Comparison of ENCODE assay signal across 8 cellular contexts in the genomic region with DNA sequence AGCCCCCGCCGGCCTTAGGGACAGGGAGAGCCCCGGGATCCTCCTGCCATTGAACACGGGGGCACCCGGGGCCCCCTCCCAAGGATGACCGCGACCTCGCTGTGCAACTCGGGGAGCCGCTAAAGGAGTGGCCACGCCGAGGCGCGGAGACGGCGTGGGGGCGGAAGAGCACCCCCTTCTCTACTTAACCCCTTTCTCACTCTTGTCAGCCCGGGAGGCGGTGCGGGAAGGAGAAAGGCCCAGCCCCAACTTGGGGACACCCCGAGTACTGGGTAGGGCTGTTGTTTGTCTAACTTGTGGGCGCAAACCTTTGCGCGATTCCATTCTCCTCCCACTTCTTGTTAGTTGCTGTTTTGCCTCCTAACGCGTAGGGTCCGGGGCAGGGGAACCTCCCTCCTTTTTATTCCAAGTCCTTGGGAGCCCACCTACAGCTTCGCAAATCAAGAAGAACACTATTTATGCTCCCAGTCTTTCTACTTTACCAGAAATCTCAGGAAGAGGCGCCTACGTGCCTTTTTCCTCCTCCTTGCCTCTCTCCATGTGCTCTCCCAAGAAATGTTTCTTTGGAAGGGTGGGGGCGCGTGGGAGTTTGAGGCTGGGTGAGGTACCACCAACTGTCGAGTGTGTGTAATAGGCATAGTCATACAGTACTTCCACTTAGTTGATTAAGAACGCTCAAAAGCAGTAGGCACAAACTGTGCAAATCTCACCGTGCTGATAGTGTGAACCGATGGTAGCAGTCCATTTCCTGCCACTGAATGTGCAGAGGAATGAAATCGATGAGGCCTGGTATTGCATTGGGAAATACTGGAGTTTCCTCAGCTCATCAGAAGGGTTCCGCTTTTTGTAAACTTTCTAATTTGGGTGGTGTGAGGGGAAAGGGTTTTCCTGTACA. TPM values are rescaled to one million over a fixed set of nuclear protein-coding genes. Genes with fewer than 3 reads are reported as not detected.
DNase-seq lines count a peak whose midpoint lies in the region; ATAC-seq and TF ChIP-seq lines count a peak whose summit lies in the region.

No MANE protein-coding gene starts in this region.

- no CpG with 5 or more reads among the region's 38 CpGs for WGBS in neuronal stem cell (ENCODE audit: extremely low coverage in 2 of 2, insufficient read length in 2 of 2, insufficient replicate concordance in 1 of 2), 2 donors

- no peaks in the 10 kb centered on the region for H3K36me3 ChIP-seq in neuronal stem cell (replicated peaks in 1 of 2; ENCODE audit: control insufficient read depth in 2 of 2, insufficient read depth in 2 of 2, low read length in 2 of 2)

- H3K4me3 Mint-ChIP-seq in HFFc6: peak overlapping the region; percentile 96
- H3K4me3 Mint-ChIP-seq in activated T-cell treated with anti-CD3 and anti-CD28 coated beads, Interleukin-2, amount 50 U/mL, for 72 hours: peak overlapping the region; percentile 97 to 98
- H3K4me3 Mint-ChIP-seq in type B pancreatic cell: peak overlapping the region; percentile 98

- no peak overlapping the region for H2AK5ac ChIP-seq in neuronal stem cell (ENCODE audit: low read depth, low read length)

- no peak overlapping the region for H2BK5ac ChIP-seq in neuronal stem cell (ENCODE audit: low read length)

- H3K14ac ChIP-seq in neuronal stem cell (ENCODE audit: low read length): no peak overlapping the region

- H3K79me1 ChIP-seq in neuronal stem cell (ENCODE audit: low read depth, low read length): no peaks in the 10 kb centered on the region

- no peak overlapping the region for H4K91ac ChIP-seq in neuronal stem cell (ENCODE audit: low read depth, low read length, poor library complexity)

- H3K27ac Mint-ChIP-seq in HFFc6 (peak overlapping the region; percentile 91), type B pancreatic cell (peak overlapping the region; percentile 88)
- H3K27ac Mint-ChIP-seq in activated T-cell treated with anti-CD3 and anti-CD28 coated beads, Interleukin-2, amount 50 U/mL, for 72 hours: peak overlapping the region; percentile 93

- peak overlapping the region; percentile 73 for H3K4me2 ChIP-seq in neuronal stem cell (ENCODE audit: insufficient read depth, low read length, poor library complexity, severe bottlenecking)

- no peaks in the 10 kb centered on the region for H3K9me3 ChIP-seq in neuronal stem cell (replicated peaks in 1 of 2; ENCODE audit: control insufficient read depth in 2 of 2, insufficient read depth in 1 of 2, low read depth in 1 of 2, low read length in 2 of 2)

- H3K27ac ChIP-seq in neuronal stem cell (replicated peaks; ENCODE audit: low read length): no peak overlapping the region

- TF ChIP-seq CTCF in GM12865 (IDR thresholded peaks at IDR 0.05; ENCODE audit: insufficient read depth, low read depth, low read length, missing control alignments) (no peak), HFFc6 (IDR thresholded peaks at IDR 0.05) (no peak), fibroblast of the aortic adventitia (IDR thresholded peaks at IDR 0.05; ENCODE audit: insufficient read depth, low read length) (no peak), type B pancreatic cell (conservative IDR thresholded peaks at IDR 0.05) (no peak)

- ATAC-seq in activated T-cell treated with anti-CD3 and anti-CD28 coated beads, Interleukin-2, amount 50 U/mL, for 72 hours (replicated peaks in 1 of 2): peak; percentile 65 to 75

- peak overlapping the region; percentile 77 for H3K4me3 ChIP-seq in GM12865 (ENCODE audit: low read depth, low read length)
- peak overlapping the region; percentile 74 for H3K4me3 ChIP-seq in fibroblast of the aortic adventitia (ENCODE audit: low read depth, low read length)
- peak overlapping the region; percentile 45 to 86 for H3K4me3 ChIP-seq in neuronal stem cell (ENCODE audit: low read length in 2 of 2)

- H3K4ac ChIP-seq in neuronal stem cell (ENCODE audit: low read length): no peak overlapping the region

- H3K9me3 Mint-ChIP-seq in HFFc6 (no peaks in the 10 kb centered on the region), type B pancreatic cell (no peaks in the 10 kb centered on the region)
- no peaks in the 10 kb centered on the region for H3K9me3 Mint-ChIP-seq in activated T-cell treated with anti-CD3 and anti-CD28 coated beads, Interleukin-2, amount 50 U/mL, for 72 hours

- H2BK15ac ChIP-seq in neuronal stem cell (ENCODE audit: low read length): no peak overlapping the region

- H3K23ac ChIP-seq in neuronal stem cell (ENCODE audit: low read depth, low read length, poor library complexity): no peak overlapping the region

- H3K18ac ChIP-seq in neuronal stem cell (ENCODE audit: low read length): peak overlapping the region; percentile 85

- peak; percentile 58 for DNase-seq in GM12865 (ENCODE audit: low read depth)
- DNase-seq in HFFc6: peak; percentile 29
- peak; percentile 11 for DNase-seq in NCI-H446 treated with DMSO at 0.1 percent for 48 hours (lab: John Stamatoyannopoulos, UW)
- DNase-seq in activated T-cell treated with anti-CD3 and anti-CD28 coated beads, Interleukin-2, amount 50 U/mL, for 72 hours: peak; percentile 39 to 54
- peak; percentile 55 for DNase-seq in fibroblast of the aortic adventitia (ENCODE audit: low read depth)
- no peak for DNase-seq in neuronal stem cell (ENCODE audit: low spot score)
- peak; percentile 69 for DNase-seq in type B pancreatic cell (ENCODE audit: extremely low spot score, unreplicated experiment)
- no peak for DNase-seq in NCI-H748 treated with DMSO at 0.1 percent for 48 hours (lab: John Stamatoyannopoulos, UW)

- no peak overlapping the region for H4K8ac ChIP-seq in neuronal stem cell (ENCODE audit: low read depth, low read length)

- no peaks in the 10 kb centered on the region for H3K4me1 ChIP-seq in neuronal stem cell (ENCODE audit: control insufficient read depth in 2 of 2, insufficient read depth in 1 of 2, low read depth in 1 of 2, low read length in 2 of 2)

- H2BK12ac ChIP-seq in neuronal stem cell (ENCODE audit: low read length): no peak overlapping the region

- H3K36me3 Mint-ChIP-seq in HFFc6 (ENCODE audit: low read depth): peaks cover 6% of the 10 kb centered on the region; the same call in 1 of the 2 replicates
- peaks cover 2 to 3% of the 10 kb centered on the region in 2 donors for H3K36me3 Mint-ChIP-seq in activated T-cell treated with anti-CD3 and anti-CD28 coated beads, Interleukin-2, amount 50 U/mL, for 72 hours (ENCODE audit: insufficient read depth in 2 of 2)
- H3K36me3 Mint-ChIP-seq in type B pancreatic cell: peaks cover 4% of the 10 kb centered on the region

- H3K27me3 Mint-ChIP-seq in HFFc6 (ENCODE audit: insufficient read depth) (peaks cover 3% of the 10 kb centered on the region), type B pancreatic cell (no peaks in the 10 kb centered on the region)
- peaks cover 21% of the 10 kb centered on the region for H3K27me3 Mint-ChIP-seq in activated T-cell treated with anti-CD3 and anti-CD28 coated beads, Interleukin-2, amount 50 U/mL, for 72 hours (ENCODE audit: low read depth)

- peak overlapping the region; percentile 94 for H2AFZ ChIP-seq in neuronal stem cell (ENCODE audit: low read length)

- H3K9ac ChIP-seq in neuronal stem cell (ENCODE audit: low read depth, low read length, poor library complexity): peak overlapping the region; percentile 4

- no peak overlapping the region for H2BK120ac ChIP-seq in neuronal stem cell (ENCODE audit: low read depth, low read length)

- H3K27me3 ChIP-seq in neuronal stem cell (ENCODE audit: control insufficient read depth in 3 of 3, insufficient read depth in 3 of 3, low read depth in 1 of 3, low read length in 3 of 3): peaks cover 0 to 31% (median 0%) of the 10 kb centered on the region in 3 experiments

- H3K4me1 Mint-ChIP-seq in HFFc6 (ENCODE audit: low read depth) (peaks cover 27% of the 10 kb centered on the region), type B pancreatic cell (ENCODE audit: unreplicated experiment) (peaks cover 4% of the 10 kb centered on the region)
- H3K4me1 Mint-ChIP-seq in activated T-cell treated with anti-CD3 and anti-CD28 coated beads, Interleukin-2, amount 50 U/mL, for 72 hours (ENCODE audit: low read depth): peaks cover 46% of the 10 kb centered on the region

RNA-seq across cellular contexts. Expression of a gene that starts 0.8 kb away (rescaled TPM):
- 10 to 100 TPM; 10.1 to 13.5 (median 11.6) TPM for total RNA-seq in HFFc6 (2021; fragmentation: NEBNext Ultra II Directional; extraction: Animal tissue kit (Norgen Biotek cat#: 25700))
- 10 to 100 TPM; 10.6 to 11.6 TPM for total RNA-seq in activated T-cell treated with anti-CD3 and anti-CD28 coated beads, Interleukin-2, amount 50 U/mL, for 72 hours
- total RNA-seq in fibroblast of the aortic adventitia (ENCODE audit: low replicate concordance) (33.3 and 42.3 TPM in 2 replicates), type B pancreatic cell (ENCODE audit: low replicate concordance) (17.7 and 18.9 TPM in 2 replicates)
- polyA plus RNA-seq in neuronal stem cell (2013, experiment 1 of 2): 4.5 TPM
- polyA plus RNA-seq in neuronal stem cell (2013, experiment 2 of 2): 4.5 TPM

Comparison
In these comparisons a context has a peak if more than half of its experiments do, and no peak if none do; other contexts are left out.
1. DNase-seq: peak in GM12865 (single experiment), HFFc6 (single experiment), NCI-H446 treated with DMSO at 0.1 percent for 48 hours (single experiment), activated T-cell treated with anti-CD3 and anti-CD28 coated beads, Interleukin-2, amount 50 U/mL, for 72 hours (2 of 2), fibroblast of the aortic adventitia (single experiment) and type B pancreatic cell (single experiment); none in neuronal stem cell (single experiment) and NCI-H748 treated with DMSO at 0.1 percent for 48 hours (single experiment).
2. Peak in every context shown above with its lines, with median percentiles within 50 percentile points of each other: H3K4me3 ChIP-seq, H3K27ac Mint-ChIP-seq and H3K4me3 Mint-ChIP-seq.